In genomic region chr10:118698421-118698820, GRCh38 we compare ENCODE assay signal across 7 cellular contexts. TPM values are rescaled to one million over a fixed set of nuclear protein-coding genes. Genes with fewer than 3 reads are reported as not detected.
A peak's percentile ranks its signal among the peaks of the same experiment; 100 is the strongest.
DNase-seq lines count a peak whose midpoint lies in the region; ATAC-seq, FAIRE-seq and TF ChIP-seq lines count a peak whose summit lies in the region.

No MANE protein-coding gene starts in this region.

- H3K27me3 ChIP-seq in adrenal gland (no peaks in the 10 kb centered on the region), pancreas (no peaks in the 10 kb centered on the region)

- no peaks in the 10 kb centered on the region for H3K27me3 Mint-ChIP-seq in T-helper 17 cell

- FAIRE-seq in pancreas (lab: Jason Lieb, UNC) = no peak

- ATAC-seq in GM19397 (IDR thresholded peaks at IDR 0.05; ENCODE audit: unreplicated experiment) (peak; percentile 92), HG03175 (IDR thresholded peaks at IDR 0.05; ENCODE audit: unreplicated experiment) (peak; percentile 99), T-helper 17 cell (peak; percentile 100), pancreas (peak in 3 of 4 donors; percentile 62 to 85 (median 76)), HG02970 (IDR thresholded peaks at IDR 0.05; ENCODE audit: low FRiP score, unreplicated experiment) (no peak)

- H3K36me3 Mint-ChIP-seq in T-helper 17 cell (ENCODE audit: low read depth) = no peaks in the 10 kb centered on the region

- H3K27ac Mint-ChIP-seq in T-helper 17 cell = peak overlapping the region; percentile 91

- no peaks in the 10 kb centered on the region for H3K9me3 ChIP-seq in T-helper 17 cell (ENCODE audit: control insufficient read depth, low read length, poor library complexity, severe bottlenecking)
- H3K9me3 ChIP-seq in adrenal gland (replicated peaks in 1 of 3) = no peaks in the 10 kb centered on the region
- no peaks in the 10 kb centered on the region for H3K9me3 ChIP-seq in pancreas

- H3K4me3 Mint-ChIP-seq in T-helper 17 cell = peak overlapping the region; percentile 79

- H3K36me3 ChIP-seq in adrenal gland (replicated peaks in 1 of 2) (peaks cover 0 to 13% of the 10 kb centered on the region in 2 donors), pancreas (no peaks in the 10 kb centered on the region)

- TF ChIP-seq POLR2A in adrenal gland (IDR thresholded peaks at IDR 0.05) = no peak

- H3K4me1 Mint-ChIP-seq in T-helper 17 cell = peaks cover 20% of the 10 kb centered on the region

- intact Hi-C loops in adrenal gland (cut with DNase I) (no loop called here), pancreas (cut with DNase I) (no loop called here)

- DNase-seq in T-helper 17 cell (peak; percentile 30 to 65 (median 49)), adrenal gland (peak in 5 of 7 donors; percentile 14 to 64 (median 34)), pancreas (peak in 1 of 6 donors; percentile 27), NCI-H146 treated with DMSO at 0.1 percent for 48 hours (lab: John Stamatoyannopoulos, UW; ENCODE audit: unreplicated experiment) (no peak)

- H3K4me1 ChIP-seq in adrenal gland (replicated peaks in 1 of 2) (peaks cover 0 to 5% of the 10 kb centered on the region in 2 donors), pancreas (peaks cover 0 to 7% (median 4%) of the 10 kb centered on the region in 3 donors)

- H3K4me3 ChIP-seq in adrenal gland = no peak overlapping the region
- no peak overlapping the region for H3K4me3 ChIP-seq in pancreas

- WGBS in adrenal gland, 4 donors = 73 to 89% (median 77%) methylated on average over 6 to 7 of the region's 7 CpGs
- 71 to 75% methylated on average over 7 of the region's 7 CpGs for WGBS in pancreas, 2 donors

- H3K27ac ChIP-seq in adrenal gland (no peak overlapping the region), pancreas (peak overlapping the region in 1 of 4 donors; percentile 20)

- no peak for TF ChIP-seq CTCF in adrenal gland (IDR thresholded peaks at IDR 0.05)
- TF ChIP-seq CTCF in pancreas (IDR thresholded peaks at IDR 0.05) = no peak

RNA-seq across cellular contexts. Expression of gene CACUL1, which starts 56.3 kb away (rescaled TPM):
- total RNA-seq in T-helper 17 cell (10 to 100 TPM; 30.3 to 32.0 TPM), adrenal gland (10 to 100 TPM; 24.2 to 70.0 (median 40.1) TPM), pancreas (10 to 100 TPM; 13.8 to 28.3 (median 16.5) TPM)
- polyA plus RNA-seq in adrenal gland (10 to 100 TPM in 2 of 3 donors, 1 to 10 TPM in 1; 6.9 to 24.5 (median 16.9) TPM), pancreas (1 to 10 TPM; 3.1 to 5.5 TPM)
